In the genomic region with DNA sequence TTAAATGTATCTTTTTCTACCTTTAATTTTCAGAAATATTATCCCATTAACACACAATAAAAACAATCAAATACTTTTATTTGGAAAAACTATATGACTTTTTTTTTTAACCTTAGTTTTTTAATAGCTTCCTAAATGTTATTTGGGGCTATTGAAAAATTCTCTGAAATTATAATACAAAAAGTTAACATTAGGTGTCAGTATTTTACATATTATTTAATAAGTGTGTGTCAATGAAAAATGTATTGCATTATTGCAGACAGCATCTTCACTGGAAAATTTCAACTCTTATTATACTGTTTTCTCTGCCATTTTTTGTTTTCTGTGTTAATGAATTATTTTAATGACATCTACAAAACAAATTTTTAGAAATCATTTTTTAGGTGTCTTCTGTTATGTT, we compare ENCODE assay signal across 14 cellular contexts. TPM values are rescaled to one million over a fixed set of nuclear protein-coding genes. Genes with fewer than 3 reads are reported as not detected.
DNase-seq lines count a peak whose midpoint lies in the region; ATAC-seq and TF ChIP-seq lines count a peak whose summit lies in the region.
"Had no signal": no experiment of that assay in that cellular context is flagged by ENCODE, and none has a peak within 500 bp of the region (broad histone marks: within the 10 kb centered on the region; RNA-seq: fewer than 3 reads in every experiment).

No MANE protein-coding gene starts in this region.

- TF ChIP-seq CTCF in DOHH2 (IDR thresholded peaks at IDR 0.05; ENCODE audit: low read depth, low read length, poor library complexity, severe bottlenecking) (peak; percentile 9), foreskin keratinocyte (conservative IDR thresholded peaks at IDR 0.05) (peak; percentile 32)

- no peaks in the 10 kb centered on the region for H3K79me2 ChIP-seq in DOHH2 (ENCODE audit: control insufficient read depth, low read length)

- no peaks in the 10 kb centered on the region for H3K36me3 ChIP-seq in DOHH2 (ENCODE audit: control insufficient read depth, low read length)

- H3K4me2 ChIP-seq in DOHH2 (ENCODE audit: low read length), result no peak overlapping the region
- H3K4me2 ChIP-seq: KMS-11 had no signal

- DNase-seq in AML-193 (lab: John Stamatoyannopoulos, UW) (peak; percentile 24 to 26), RKO (ENCODE audit: low spot score) (peak; percentile 13), foreskin keratinocyte (no peak), SHP77 (lab: John Stamatoyannopoulos, UW) (no peak)
- DNase-seq in activated T-cell treated with anti-CD3 and anti-CD28 coated beads, Interleukin-2, amount 50 U/mL, for 48 hours, result no peak
- DNase-seq: CD8-positive, alpha-beta memory T cell; EL; NCI-H1417; NCI-H1930; NCI-H510A treated with DMSO at 0.1 percent for 48 hours had no signal

- no peak for ATAC-seq in foreskin keratinocyte
- no peak for ATAC-seq in GM19351 (IDR thresholded peaks at IDR 0.05; ENCODE audit: unreplicated experiment)

- H3K27ac ChIP-seq in DOHH2 (ENCODE audit: low read depth, low read length) (no peak overlapping the region), foreskin keratinocyte (no peak overlapping the region)
- H3K27ac ChIP-seq: KMS-11 had no signal

- no peak overlapping the region for H3K4me3 ChIP-seq in DOHH2 (ENCODE audit: low read length)

- peaks cover 7% of the 10 kb centered on the region; the same call in 1 of the 2 replicates for H3K9me3 ChIP-seq in DOHH2 (ENCODE audit: control insufficient read depth, insufficient read depth, low read length)

- H3K9me2 ChIP-seq in DOHH2 (replicated peaks; ENCODE audit: control insufficient read depth, low read length), result no peaks in the 10 kb centered on the region

- no peaks in the 10 kb centered on the region for H3F3A ChIP-seq in DOHH2 (ENCODE audit: control insufficient read depth, insufficient read depth)

- H3K4me1 ChIP-seq in DOHH2 (ENCODE audit: control insufficient read depth, low read length) (no peaks in the 10 kb centered on the region), foreskin keratinocyte (no peaks in the 10 kb centered on the region)

- no peaks in the 10 kb centered on the region for H3K27me3 ChIP-seq in DOHH2 (ENCODE audit: control insufficient read depth, low read length)
- H3K27me3 ChIP-seq in foreskin keratinocyte, result no peaks in the 10 kb centered on the region

- no peaks in the 10 kb centered on the region for H4K20me1 ChIP-seq in DOHH2 (ENCODE audit: control insufficient read depth, insufficient read depth, low read depth, low read length)

RNA-seq across cellular contexts. Expression of gene ARHGAP15, which starts 51.1 kb away (rescaled TPM):
- total RNA-seq in foreskin keratinocyte, result not detected in 2 replicates
- polyA plus RNA-seq in foreskin keratinocyte, result not detected in 2 replicates
- total RNA-seq: A673 had no signal

Comparison
In these comparisons a context has a peak if more than half of its experiments do, and no peak if none do; other contexts are left out.
1. DNase-seq: peak in AML-193 (2 of 2) and RKO (single experiment); none in foreskin keratinocyte (0 of 2), activated T-cell treated with anti-CD3 and anti-CD28 coated beads, Interleukin-2, amount 50 U/mL, for 48 hours (0 of 2) and SHP77 (0 of 2).